In genomic region chr3:177194319-177194718, GRCh38 we compare ENCODE assay signal across 9 cellular contexts. TPM values are rescaled to one million over a fixed set of nuclear protein-coding genes. Genes with fewer than 3 reads are reported as not detected.
A peak's percentile ranks its signal among the peaks of the same experiment; 100 is the strongest.
DNase-seq lines count a peak whose midpoint lies in the region; FAIRE-seq and TF ChIP-seq lines count a peak whose summit lies in the region.
"Had no signal": no experiment of that assay in that cellular context is flagged by ENCODE, and none has a peak within 500 bp of the region (broad histone marks: within the 10 kb centered on the region; RNA-seq: fewer than 3 reads in every experiment).

No MANE protein-coding gene starts in this region.

- H3K4me3 ChIP-seq in GM12865 (ENCODE audit: low read depth, low read length) (peak overlapping the region; percentile 74), epithelial cell of proximal tubule (ENCODE audit: low read depth, low read length) (peak overlapping the region; percentile 94), rectal smooth muscle tissue (ENCODE audit: low read length) (peak overlapping the region; percentile 78)

- peak; percentile 16 for FAIRE-seq in RCC 7860 (lab: Jason Lieb, UNC)

- no peak for TF ChIP-seq CTCF in GM12865 (IDR thresholded peaks at IDR 0.05; ENCODE audit: insufficient read depth, low read depth, low read length, missing control alignments)
- no peak for TF ChIP-seq CTCF in epithelial cell of proximal tubule (conservative IDR thresholded peaks at IDR 0.05; ENCODE audit: low read depth, low read length)

- H3K4me1 ChIP-seq in rectal smooth muscle tissue (ENCODE audit: control insufficient read depth, insufficient read depth, low read length), result peaks cover 22% of the 10 kb centered on the region

- H3K9ac ChIP-seq in rectal smooth muscle tissue (ENCODE audit: low read length), result no peak overlapping the region

- no peaks in the 10 kb centered on the region for H3K36me3 ChIP-seq in rectal smooth muscle tissue (ENCODE audit: control insufficient read depth, insufficient read depth, low read length)

- no peak overlapping the region for H3K27ac ChIP-seq in rectal smooth muscle tissue (ENCODE audit: low read depth, low read length)

- DNase-seq in GM12865 (ENCODE audit: low read depth) (no peak), RCC 7860 (ENCODE audit: low spot score) (no peak), epithelial cell of proximal tubule (ENCODE audit: low read depth) (no peak), NCI-H2081 treated with DMSO at 0.1 percent for 48 hours (lab: John Stamatoyannopoulos, UW) (no peak), GOT3 (lab: John Stamatoyannopoulos, UW) (no peak), CD1c-positive myeloid dendritic cell (ENCODE audit: extremely low spot score) (no peak), NCI-H526 treated with DMSO at 0.1 percent for 48 hours (lab: John Stamatoyannopoulos, UW) (no peak)
- DNase-seq: stimulated activated CD4-positive, alpha-beta T cell treated with anti-CD3 and anti-CD28 coated beads, Interleukin-4, amount 100 ng/mL, for 4 hours had no signal

- H3K27me3 ChIP-seq in rectal smooth muscle tissue (ENCODE audit: control insufficient read depth, insufficient read depth, low read length), result no peaks in the 10 kb centered on the region

RNA-seq across cellular contexts. Expression of gene TBL1XR1, which starts 3.0 kb away (rescaled TPM):
- 61.2 and 68.3 TPM in 2 replicates for total RNA-seq in epithelial cell of proximal tubule
